Comparison of ENCODE assay signal across 18 cellular contexts in genomic region chr4:125390727-125391126, GRCh38.
DNase-seq lines count a peak whose midpoint lies in the region; ATAC-seq and TF ChIP-seq lines count a peak whose summit lies in the region.
"Had no signal": no experiment of that assay in that cellular context is flagged by ENCODE, and none has a peak within 500 bp of the region (broad histone marks: within the 10 kb centered on the region; RNA-seq: fewer than 3 reads in every experiment).

No MANE protein-coding gene starts in this region.

- ATAC-seq in Panc1 (no peak), HG03159 (IDR thresholded peaks at IDR 0.05; ENCODE audit: unreplicated experiment) (no peak), HG02678 (IDR thresholded peaks at IDR 0.05; ENCODE audit: unreplicated experiment) (no peak)
- ATAC-seq: HepG2; stimulated activated naive CD8-positive, alpha-beta T cell treated with anti-CD3 and anti-CD28 coated beads, Interleukin-15, amount 100 ng/mL, for 72 hours had no signal

- H3K4ac ChIP-seq in mesenchymal stem cell (ENCODE audit: low read depth in 1 of 2, low read length in 2 of 2), result no peak overlapping the region

- no peak overlapping the region for H2BK15ac ChIP-seq in mesenchymal stem cell (ENCODE audit: low read depth, poor library complexity, severe bottlenecking)

- H3K36me3 ChIP-seq in Panc1 (ENCODE audit: control insufficient read depth, insufficient read depth, low read length) (no peaks in the 10 kb centered on the region), colonic mucosa (no peaks in the 10 kb centered on the region), mesenchymal stem cell (ENCODE audit: control insufficient read depth in 1 of 2, insufficient read depth in 2 of 2, low read depth in 1 of 2, low read length in 2 of 2) (no peaks in the 10 kb centered on the region), subcutaneous abdominal adipose tissue (ENCODE audit: control insufficient read depth in 5 of 5, insufficient read depth in 5 of 5, low read length in 5 of 5) (no peaks in the 10 kb centered on the region)
- H3K36me3 ChIP-seq: adrenal gland had no signal

- H3K27ac ChIP-seq in Panc1 (ENCODE audit: low read length), result peak overlapping the region; percentile 87
- H3K27ac ChIP-seq in colonic mucosa, result peak overlapping the region; percentile 37
- peak overlapping the region; percentile 78 for H3K27ac ChIP-seq in mesenchymal stem cell (ENCODE audit: low read length, poor library complexity, severe bottlenecking)
- H3K27ac ChIP-seq in subcutaneous abdominal adipose tissue (ENCODE audit: low read depth, low read length), result peak overlapping the region; percentile 74
- H3K27ac ChIP-seq: adrenal gland had no signal

- H3K9ac ChIP-seq in colonic mucosa (ENCODE audit: low read depth in 2 of 2, low read length in 2 of 2) (no peak overlapping the region), mesenchymal stem cell (ENCODE audit: low read length) (peak overlapping the region; percentile 40), subcutaneous abdominal adipose tissue (ENCODE audit: low read length in 5 of 5) (no peak overlapping the region)

- no peak overlapping the region for H2BK120ac ChIP-seq in mesenchymal stem cell (ENCODE audit: low read depth, low read length)

- peaks cover 21% of the 10 kb centered on the region for H3K4me1 ChIP-seq in Panc1 (ENCODE audit: control insufficient read depth, insufficient read depth, low read length)
- H3K4me1 ChIP-seq in colonic mucosa, result no peaks in the 10 kb centered on the region
- H3K4me1 ChIP-seq in mesenchymal stem cell (ENCODE audit: control insufficient read depth, insufficient read depth, low read depth, low read length), result peaks cover 2% of the 10 kb centered on the region
- peaks cover 0 to 32% (median 22%) of the 10 kb centered on the region in 5 donors for H3K4me1 ChIP-seq in subcutaneous abdominal adipose tissue (ENCODE audit: control insufficient read depth in 5 of 5, insufficient read depth in 5 of 5, low read length in 5 of 5)

- H3K79me1 ChIP-seq in mesenchymal stem cell (replicated peaks; ENCODE audit: low read length, poor library complexity, severe bottlenecking), result no peaks in the 10 kb centered on the region

- H3K27me3 ChIP-seq in Panc1 (ENCODE audit: control insufficient read depth, insufficient read depth, low read length) (no peaks in the 10 kb centered on the region), colonic mucosa (no peaks in the 10 kb centered on the region), mesenchymal stem cell (ENCODE audit: control insufficient read depth in 1 of 2, insufficient read depth in 1 of 2, low read length in 2 of 2) (no peaks in the 10 kb centered on the region), subcutaneous abdominal adipose tissue (ENCODE audit: control insufficient read depth in 5 of 5, insufficient read depth in 4 of 5, low read length in 5 of 5) (no peaks in the 10 kb centered on the region)
- H3K27me3 ChIP-seq: adrenal gland had no signal

- POLR2A ChIA-PET in Panc1 (lab: Charles Lee), result no interaction called here

- H3K4me3 ChIP-seq in Panc1 (ENCODE audit: low read depth in 2 of 2, low read length in 2 of 2) (no peak overlapping the region), colonic mucosa (no peak overlapping the region), mesenchymal stem cell (ENCODE audit: insufficient read depth in 1 of 2, low read depth in 1 of 2, low read length in 2 of 2) (peak overlapping the region in 1 of 2 experiments; percentile 55), subcutaneous abdominal adipose tissue (ENCODE audit: low read depth in 1 of 5, low read length in 5 of 5) (peak overlapping the region in 3 of 5 donors; percentile 8 to 34 (median 24))
- H3K4me3 ChIP-seq: adrenal gland had no signal

- no peak overlapping the region for H3K18ac ChIP-seq in mesenchymal stem cell (ENCODE audit: low read depth in 1 of 2, low read length in 2 of 2)

- no peak overlapping the region for H2BK5ac ChIP-seq in mesenchymal stem cell (ENCODE audit: low read depth, low read length, poor library complexity, severe bottlenecking)

- H2AFZ ChIP-seq in mesenchymal stem cell (ENCODE audit: low read depth, low read length), result no peak overlapping the region

- TF ChIP-seq CTCF in Panc1 (IDR thresholded peaks at IDR 0.05), result no peak
- TF ChIP-seq CTCF in colonic mucosa (IDR thresholded peaks at IDR 0.05), result no peak

- CTCF ChIA-PET in Panc1 (lab: Charles Lee), result no interaction called here

- BruUV-seq in Panc1 (replicated peaks; lab: Mats Ljungman, UMichigan), result no TSS peak

- H3K14ac ChIP-seq in mesenchymal stem cell (ENCODE audit: low read length in 2 of 2), result no peak overlapping the region

- no peak overlapping the region for H2AK5ac ChIP-seq in mesenchymal stem cell (ENCODE audit: low read length, severe bottlenecking)

- no peak overlapping the region for H3K4me2 ChIP-seq in mesenchymal stem cell (ENCODE audit: low read length, poor library complexity, severe bottlenecking)

- intact Hi-C loops in Panc1 (cut with micrococcal nuclease; ENCODE audit: unreplicated experiment), result no loop called here
- intact Hi-C loops in colonic mucosa (cut with DNase I), result no loop called here

- no peak overlapping the region for H3K23ac ChIP-seq in mesenchymal stem cell (ENCODE audit: low read length in 2 of 2)

- H3K9me3 ChIP-seq in Panc1 (ENCODE audit: control insufficient read depth, insufficient read depth, low read depth, low read length) (no peaks in the 10 kb centered on the region), colonic mucosa (no peaks in the 10 kb centered on the region), mesenchymal stem cell (ENCODE audit: control insufficient read depth, low read length) (no peaks in the 10 kb centered on the region), subcutaneous abdominal adipose tissue (ENCODE audit: control insufficient read depth in 5 of 5, low read length in 5 of 5) (no peaks in the 10 kb centered on the region)
- H3K9me3 ChIP-seq: adrenal gland had no signal

- DNase-seq in Panc1 (ENCODE audit: low read depth, low spot score) (no peak), colonic mucosa (no peak), mesenchymal stem cell (no peak), superior temporal gyrus (ENCODE audit: extremely low spot score) (no peak), T-helper 1 cell (no peak)
- DNase-seq: activated effector memory CD4-positive, alpha-beta T cell treated with Interleukin-2 at 50 U/mL for 16 hours; adrenal gland; cerebellar nuclear complex; COR-L47; endodermal cell; NCI-H1694 treated with DMSO at 0.1 percent for 48 hours; NCI-H446 treated with DMSO at 0.1 percent for 48 hours; retina; stimulated activated naive CD8-positive, alpha-beta T cell treated with anti-CD3 and anti-CD28 coated beads, Interleukin-15, amount 100 ng/mL, for 72 hours had no signal

- in situ Hi-C loops in Panc1 (cut with HindIII; ENCODE audit: low pct_unique_long_range_greater_than_20kb, low sequenced_read_pairs), result no loop called here

- no peak overlapping the region for H4K91ac ChIP-seq in mesenchymal stem cell (ENCODE audit: low read length)

- H2BK12ac ChIP-seq in mesenchymal stem cell (ENCODE audit: low read length in 2 of 2), result no peak overlapping the region

- no peak overlapping the region for H4K8ac ChIP-seq in mesenchymal stem cell (ENCODE audit: low read length)

Comparison
In these comparisons a context has a peak if more than half of its experiments do, and no peak if none do; other contexts are left out.
1. H3K27ac ChIP-seq: peak in every context shown above with its lines; median percentile 87 in Panc1; 78 in mesenchymal stem cell; 74 in subcutaneous abdominal adipose tissue; 37 in colonic mucosa.
2. H3K4me3 ChIP-seq: peak in subcutaneous abdominal adipose tissue (3 of 5); none in Panc1 (0 of 2) and colonic mucosa (single experiment).